ENCODE assay signal across 29 cellular contexts in genomic region chr14:96588410-96589249, GRCh38.
DNase-seq lines count a peak whose midpoint lies in the region; ATAC-seq and TF ChIP-seq lines count a peak whose summit lies in the region.
"Had no signal": no experiment of that assay in that cellular context is flagged by ENCODE, and none has a peak within 500 bp of the region (broad histone marks: within the 10 kb centered on the region; RNA-seq: fewer than 3 reads in every experiment).

No MANE protein-coding gene starts in this region.

- H3K36me3 Mint-ChIP-seq in endodermal cell (ENCODE audit: low read depth) (no peaks in the 10 kb centered on the region), osteocyte (ENCODE audit: unreplicated experiment) (no peaks in the 10 kb centered on the region)
- H3K36me3 Mint-ChIP-seq: CD4-positive, CD25-positive, alpha-beta regulatory T cell; IgD-negative memory B cell; mesothelial cell of epicardium; natural killer cell had no signal

- no peaks in the 10 kb centered on the region for H3K27me3 ChIP-seq in right atrium auricular region
- peaks cover 29% of the 10 kb centered on the region for H3K27me3 ChIP-seq in endodermal cell (ENCODE audit: control insufficient read depth, insufficient read depth, low read length, poor library complexity, severe bottlenecking)
- H3K27me3 ChIP-seq: uterus had no signal

- TF ChIP-seq CTCF in right atrium auricular region (IDR thresholded peaks at IDR 0.05) (no peak), endodermal cell (conservative IDR thresholded peaks at IDR 0.05) (no peak), osteocyte (IDR thresholded peaks at IDR 0.05) (no peak)

- H3K4me1 ChIP-seq in right atrium auricular region (peaks cover 0 to 11% of the 10 kb centered on the region in 2 donors), endodermal cell (ENCODE audit: control insufficient read depth, insufficient read depth, low read length) (no peaks in the 10 kb centered on the region)

- peaks cover 3% of the 10 kb centered on the region for H3K4me1 Mint-ChIP-seq in endodermal cell
- no peaks in the 10 kb centered on the region for H3K4me1 Mint-ChIP-seq in osteocyte (ENCODE audit: unreplicated experiment)

- intact Hi-C loops in Right ventricle myocardium inferior (cut with DNase I) = no loop called here

- DNase-seq in right atrium auricular region (ENCODE audit: low spot score) (peak; percentile 58), Right ventricle myocardium inferior (ENCODE audit: missing footprints) (no peak), endodermal cell (peak; percentile 31), osteocyte (ENCODE audit: extremely low spot score, unreplicated experiment) (peak; percentile 62), cortex of kidney (lab: John Stamatoyannopoulos, UW) (no peak), T-helper 9 cell (no peak), amygdala (lab: John Stamatoyannopoulos, UW) (no peak)
- DNase-seq: activated CD4-positive, alpha-beta T cell treated with anti-CD3 and anti-CD28 coated beads for 4 hours; CD4-positive, CD25-positive, alpha-beta regulatory T cell; effector CD4-positive, alpha-beta T cell; foreskin melanocyte; natural killer cell; NCI-H1092 treated with DMSO at 0.1 percent for 48 hours; NCI-H2029 treated with DMSO at 0.1 percent for 48 hours; NCI-H446 treated with DMSO at 0.1 percent for 48 hours; small intestine; stimulated activated CD4-positive, alpha-beta T cell treated with anti-CD3 and anti-CD28 coated beads, Interleukin-2, amount 100 ng/mL, for 24 hours; uterus had no signal

- H3K36me3 ChIP-seq in right atrium auricular region = no peaks in the 10 kb centered on the region
- H3K36me3 ChIP-seq in endodermal cell (ENCODE audit: control insufficient read depth, insufficient read depth, low read length) = no peaks in the 10 kb centered on the region
- H3K36me3 ChIP-seq: uterus had no signal

- H3K9ac ChIP-seq in endodermal cell (ENCODE audit: extremely low read depth, low read length, poor library complexity, severe bottlenecking) = no peak overlapping the region

- H3K27ac Mint-ChIP-seq in endodermal cell (no peak overlapping the region), osteocyte (ENCODE audit: unreplicated experiment) (no peak overlapping the region)
- H3K27ac Mint-ChIP-seq: activated naive CD4-positive, alpha-beta T cell treated with anti-CD3 and anti-CD28 coated beads, Interleukin-2, amount 50 U/mL, for 72 hours; activated T-helper 2 cell treated with anti-CD3 and anti-CD28 coated beads, Interferon-gamma antibody, Interleukin-2, Interleukin-4, amounts not matched to agents 10 μg/mL and 5 μg/mL and 100 μg/mL, durations not matched to agents 14 hours and 24 hours and 36 hours; CD4-positive, CD25-positive, alpha-beta regulatory T cell; IgD-negative memory B cell; mesothelial cell of epicardium; natural killer cell; progenitor cell of endocrine pancreas; T-helper 1 cell treated with Interleukin-12 subunit alpha and Interleukin-12 subunit beta and Interleukin-4 antibody, amounts not matched to agents 30 μg/mL and 1 μg/mL, for 36 hours had no signal

- H3K9me3 Mint-ChIP-seq in endodermal cell (no peaks in the 10 kb centered on the region), osteocyte (ENCODE audit: unreplicated experiment) (no peaks in the 10 kb centered on the region)
- H3K9me3 Mint-ChIP-seq: activated naive CD4-positive, alpha-beta T cell treated with anti-CD3 and anti-CD28 coated beads, Interleukin-2, amount 50 U/mL, for 72 hours; activated T-helper 2 cell treated with anti-CD3 and anti-CD28 coated beads, Interferon-gamma antibody, Interleukin-2, Interleukin-4, amounts not matched to agents 10 μg/mL and 5 μg/mL and 100 μg/mL, durations not matched to agents 14 hours and 24 hours and 36 hours; CD4-positive, CD25-positive, alpha-beta regulatory T cell; central memory CD8-positive, alpha-beta T cell; IgD-negative memory B cell; mesothelial cell of epicardium; natural killer cell; T-helper 1 cell treated with Interleukin-12 subunit alpha and Interleukin-12 subunit beta and Interleukin-4 antibody, amounts not matched to agents 30 μg/mL and 1 μg/mL, for 36 hours had no signal

- H3K27ac ChIP-seq in right atrium auricular region = no peak overlapping the region
- H3K27ac ChIP-seq in endodermal cell (ENCODE audit: low read depth, low read length) = no peak overlapping the region
- H3K27ac ChIP-seq: RWPE1, SK-N-MC, uterus had no signal

- no peak for ATAC-seq in Right ventricle myocardium inferior
- no peak for ATAC-seq in GM19452 (IDR thresholded peaks at IDR 0.05; ENCODE audit: unreplicated experiment)
- ATAC-seq: activated naive CD4-positive, alpha-beta T cell treated with anti-CD3 and anti-CD28 coated beads, Interleukin-2, amount 50 U/mL, for 72 hours; left lobe of liver; natural killer cell had no signal

- H3K27me3 Mint-ChIP-seq in endodermal cell (ENCODE audit: insufficient read depth) (peaks cover 24% of the 10 kb centered on the region), osteocyte (ENCODE audit: unreplicated experiment) (peaks cover 14% of the 10 kb centered on the region)

- WGBS in endodermal cell (ENCODE audit: insufficient coverage in 1 of 2, insufficient read length in 1 of 2), 2 experiments = 88% methylated on average over 12 to 22 of the region's 22 CpGs

- H3K9me3 ChIP-seq in right atrium auricular region (no peaks in the 10 kb centered on the region), endodermal cell (ENCODE audit: control insufficient read depth, low read length) (no peaks in the 10 kb centered on the region)
- H3K9me3 ChIP-seq: uterus had no signal

- H3K4me3 Mint-ChIP-seq in endodermal cell (no peak overlapping the region), osteocyte (ENCODE audit: unreplicated experiment) (no peak overlapping the region)
- H3K4me3 Mint-ChIP-seq: central memory CD8-positive, alpha-beta T cell; IgD-negative memory B cell; mesothelial cell of epicardium; natural killer cell; T-helper 1 cell treated with Interleukin-12 subunit alpha and Interleukin-12 subunit beta and Interleukin-4 antibody, amounts not matched to agents 30 μg/mL and 1 μg/mL, for 36 hours had no signal

- H3K4me3 ChIP-seq in right atrium auricular region (no peak overlapping the region), endodermal cell (ENCODE audit: low read length) (no peak overlapping the region)
- H3K4me3 ChIP-seq: SK-N-MC, uterus had no signal

Comparison
In these comparisons a context has a peak if more than half of its experiments do, and no peak if none do; other contexts are left out.
1. DNase-seq: peak in right atrium auricular region (single experiment), endodermal cell (single experiment) and osteocyte (single experiment); none in Right ventricle myocardium inferior (single experiment), cortex of kidney (single experiment), T-helper 9 cell (single experiment) and amygdala (0 of 56).